ENCODE assay signal across 16 cellular contexts in the genomic region with DNA sequence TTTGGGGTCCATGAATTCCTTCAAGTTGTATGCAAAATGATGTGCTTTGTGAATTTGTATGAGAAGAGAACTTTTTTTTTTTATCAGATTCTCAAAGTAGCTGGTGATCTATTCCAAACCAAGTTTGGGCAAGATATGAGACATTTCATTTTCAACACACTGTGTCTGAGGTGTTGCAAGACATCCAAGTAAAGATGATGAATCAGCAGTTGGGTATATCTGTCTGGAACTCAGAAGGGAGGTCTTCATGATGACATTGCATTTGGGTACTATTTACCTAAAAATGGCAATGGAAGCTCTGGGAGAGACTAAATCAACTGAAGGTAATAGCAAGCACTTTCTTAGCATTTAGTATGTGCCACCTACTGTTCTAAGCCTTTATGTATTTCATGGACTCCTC. TPM values are rescaled to one million over a fixed set of nuclear protein-coding genes. Genes with fewer than 3 reads are reported as not detected.
DNase-seq lines count a peak whose midpoint lies in the region; TF ChIP-seq lines count a peak whose summit lies in the region.
"Had no signal": no experiment of that assay in that cellular context is flagged by ENCODE, and none has a peak within 500 bp of the region (broad histone marks: within the 10 kb centered on the region; RNA-seq: fewer than 3 reads in every experiment).

No MANE protein-coding gene starts in this region.

- H3K27ac ChIP-seq in sigmoid colon: peak overlapping the region; percentile 26 to 88 (median 63)
- H3K27ac ChIP-seq in A673 (ENCODE audit: low read depth, low read length, poor library complexity, severe bottlenecking): no peak overlapping the region
- no peak overlapping the region for H3K27ac ChIP-seq in caudate nucleus (ENCODE audit: low read depth, low read length)
- H3K27ac ChIP-seq: heart right ventricle had no signal

- no peak overlapping the region for H3K4me3 ChIP-seq in sigmoid colon
- no peak overlapping the region for H3K4me3 ChIP-seq in A673 (ENCODE audit: low read depth, low read length, poor library complexity, severe bottlenecking)
- H3K4me3 ChIP-seq: heart right ventricle, transverse colon had no signal

- H3K27me3 ChIP-seq in sigmoid colon (no peaks in the 10 kb centered on the region), A673 (replicated peaks; ENCODE audit: insufficient read depth, low read depth, low read length, poor library complexity) (peaks cover 4% of the 10 kb centered on the region)

- no peak for TF ChIP-seq CTCF in sigmoid colon (IDR thresholded peaks at IDR 0.05)
- no peak for TF ChIP-seq CTCF in A673 (conservative IDR thresholded peaks at IDR 0.05; ENCODE audit: low read depth, low read length)

- no peaks in the 10 kb centered on the region for H3K9me3 ChIP-seq in sigmoid colon
- no peaks in the 10 kb centered on the region for H3K9me3 ChIP-seq in A673 (ENCODE audit: low read depth, low read length, poor library complexity, severe bottlenecking)
- H3K9me3 ChIP-seq: heart right ventricle, transverse colon had no signal

- CTCF ChIA-PET in A673 (lab: Charles Lee): interaction anchor here (0.6 kb wide), 1 partner anchor 420 kb away, joined by 3 read pairs; no protein-coding TSS in a partner anchor

- BruUV-seq in A673 (replicated peaks; lab: Mats Ljungman, UMichigan): no TSS peak

- intact Hi-C loops in sigmoid colon (cut with DNase I): loop anchor here (2.0 to 5.0 kb wide), 2 partner anchors 54 to 357 kb away; a partner anchor contains a TSS
- intact Hi-C loops in A673 (cut with micrococcal nuclease; ENCODE audit: unreplicated experiment): loop anchor here (5.0 to 10.0 kb wide), 2 partner anchors 70 to 572 kb away; no protein-coding TSS in a partner anchor

- H3K4me1 ChIP-seq in sigmoid colon: peaks cover 0 to 73% (median 51%) of the 10 kb centered on the region in 4 donors
- peaks cover 14% of the 10 kb centered on the region for H3K4me1 ChIP-seq in A673 (ENCODE audit: insufficient read depth, low read length, poor library complexity, severe bottlenecking)

- H3K36me3 ChIP-seq in sigmoid colon (no peaks in the 10 kb centered on the region), A673 (ENCODE audit: insufficient read depth, low read length, poor library complexity, severe bottlenecking) (no peaks in the 10 kb centered on the region)
- H3K36me3 ChIP-seq: transverse colon had no signal

- DNase-seq in SIG-M5 treated with dmso at 0.1 percent for 504 hours (lab: John Stamatoyannopoulos, UW; ENCODE audit: unreplicated experiment) (peak; percentile 77), SIG-M5 (lab: John Stamatoyannopoulos, UW) (no peak), SKM-1 treated with dmso at 0.1 percent for 144 hours (lab: John Stamatoyannopoulos, UW; ENCODE audit: unreplicated experiment) (peak; percentile 31), fibroblast of gingiva (ENCODE audit: low read depth) (peak; percentile 53), sigmoid colon (no peak), T-helper 9 cell (no peak), A673 (ENCODE audit: low spot score) (no peak), caudate nucleus (lab: John Stamatoyannopoulos, UW) (no peak)
- DNase-seq: 8988T; activated CD4-positive, alpha-beta memory T cell treated with anti-CD3 and anti-CD28 coated beads, Interleukin-2, amount 10 ng/mL, durations not matched to agents 7 days and 5 days; activated T-cell treated with anti-CD3 and anti-CD28 coated beads, Interleukin-2, amount 50 U/mL, for 24 hours; C1 segment of cervical spinal cord; heart right ventricle; NCI-H1694 treated with DMSO at 0.1 percent for 48 hours; T-cell; transverse colon had no signal

- POLR2A ChIA-PET in A673 (lab: Charles Lee; ENCODE audit: low non-redundant PET): interaction anchor here (0.6 kb wide), 2 partner anchors 35 to 228 kb away, joined by 3 to 6 read pairs; no protein-coding TSS in a partner anchor

- no peak for TF ChIP-seq EP300 in sigmoid colon (IDR thresholded peaks at IDR 0.05)

- TF ChIP-seq POLR2A in sigmoid colon (IDR thresholded peaks at IDR 0.05): no peak

RNA-seq across cellular contexts. Expression of a gene that starts 2.8 kb away (rescaled TPM):
- 10 to 100 TPM; 11.7 to 18.3 (median 16.3) TPM for total RNA-seq in sigmoid colon
- polyA plus RNA-seq in sigmoid colon: 1 to 10 TPM in 1 of 3 donors, under 1 TPM in 2; 0.23 to 2.4 (median 0.60) TPM
- total RNA-seq in A673 (2021): 2.1 and 2.2 TPM in 2 replicates

Comparison
In these comparisons a context has a peak if more than half of its experiments do, and no peak if none do; other contexts are left out.
1. DNase-seq: peak in SIG-M5 treated with dmso at 0.1 percent for 504 hours (single experiment), SKM-1 treated with dmso at 0.1 percent for 144 hours (single experiment) and fibroblast of gingiva (single experiment); none in SIG-M5 (single experiment), sigmoid colon (single experiment), T-helper 9 cell (single experiment), A673 (single experiment) and caudate nucleus (0 of 61).
2. H3K27ac ChIP-seq: peak in sigmoid colon (4 of 4); none in A673 (single experiment) and caudate nucleus (single experiment).